In the genomic region with DNA sequence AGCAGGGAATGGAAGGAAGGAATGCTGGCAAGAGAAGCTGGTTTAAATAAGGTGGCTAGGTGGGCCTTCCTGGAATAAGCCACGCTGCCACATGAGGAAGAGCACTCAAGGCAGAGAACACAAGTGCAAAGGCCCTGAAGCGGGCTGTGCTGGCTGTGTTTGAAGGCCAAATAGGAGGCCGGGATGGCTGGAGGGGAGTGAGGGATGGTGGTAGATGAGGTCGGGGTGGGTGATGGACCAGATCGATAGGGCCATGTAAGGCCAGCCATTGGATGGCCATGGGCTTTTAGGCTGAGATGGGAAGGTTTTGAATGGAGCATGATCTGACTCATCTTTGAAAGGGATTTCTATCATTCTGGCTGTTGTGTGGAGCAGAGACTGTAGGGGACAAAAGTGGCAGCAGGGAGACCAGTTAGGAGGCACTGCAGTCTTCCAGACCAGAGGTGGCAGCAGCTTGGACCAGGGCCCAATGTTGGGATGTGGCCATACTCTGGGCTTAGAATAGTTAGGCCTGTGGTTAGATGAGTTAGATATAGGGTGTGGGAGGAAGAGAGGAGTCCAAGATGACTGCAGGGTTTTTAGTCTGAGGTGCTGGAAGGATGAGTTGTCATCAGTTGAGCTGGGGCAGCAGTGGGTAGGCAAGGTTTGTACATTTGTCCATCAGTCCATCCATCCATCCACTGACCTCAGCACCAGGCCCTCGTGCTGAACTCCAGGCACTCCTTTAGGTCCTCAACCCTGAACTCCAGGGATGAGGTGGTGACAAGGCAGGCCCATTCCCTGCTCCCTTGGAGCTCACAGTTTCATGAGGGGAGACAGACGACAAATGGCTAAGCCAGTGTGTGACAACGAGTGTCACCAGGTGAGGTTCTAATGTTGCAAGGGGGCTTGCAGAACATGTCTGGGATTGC, we compare ENCODE assay signal across 15 cellular contexts. TPM values are rescaled to one million over a fixed set of nuclear protein-coding genes. Genes with fewer than 3 reads are reported as not detected.
A peak's percentile ranks its signal among the peaks of the same experiment; 100 is the strongest.
DNase-seq lines count a peak whose midpoint lies in the region; ATAC-seq, FAIRE-seq and TF ChIP-seq lines count a peak whose summit lies in the region.
"Had no signal": no experiment of that assay in that cellular context is flagged by ENCODE, and none has a peak within 500 bp of the region (broad histone marks: within the 10 kb centered on the region; RNA-seq: fewer than 3 reads in every experiment).

No MANE protein-coding gene starts in this region.

- DNase-seq in Right ventricle myocardium inferior (ENCODE audit: missing footprints): no peak
- no peak for DNase-seq in cardiac septum (ENCODE audit: low spot score)
- peak in 1 of 4 experiments; percentile 34 for DNase-seq in K562 (ENCODE audit: extremely low read depth in 1 of 4, low spot score in 3 of 4)
- DNase-seq in right cardiac atrium: no peak
- no peak for DNase-seq in D721Med (ENCODE audit: insufficient read length, low spot score)
- DNase-seq in caudate nucleus (lab: John Stamatoyannopoulos, UW): no peak
- no peak for DNase-seq in immature natural killer cell
- DNase-seq: activated CD4-positive, alpha-beta memory T cell treated with anti-CD3 and anti-CD28 coated beads, Interleukin-2, amount 10 ng/mL, durations not matched to agents 7 days and 5 days; activated naive CD8-positive, alpha-beta T cell treated with anti-CD3 and anti-CD28 coated beads, Interleukin-2, amount 10 ng/mL, durations not matched to agents 7 days and 5 days; GDM1; retina had no signal

- 0 out of 4 replicates have a peak, but pooled peaks of 1 of the 2 experiments have one; percentile 10 for TF ChIP-seq RAD21 in K562 (CRISPR knock-in tag; conservative IDR thresholded peaks at IDR 0.05 in 1 of 2, IDR thresholded peaks at IDR 0.05 in 1 of 2)

- no peaks in the 10 kb centered on the region for H3K79me2 ChIP-seq in K562 (ENCODE audit: control insufficient read depth, insufficient read depth, low read length)

- no peaks in the 10 kb centered on the region for H3K4me1 Mint-ChIP-seq in immature natural killer cell
- H3K4me1 Mint-ChIP-seq: activated CD4-positive, alpha-beta memory T cell treated with anti-CD3 and anti-CD28 coated beads, Interleukin-2, amount 10 ng/mL, durations not matched to agents 7 days and 5 days; activated naive CD8-positive, alpha-beta T cell treated with anti-CD3 and anti-CD28 coated beads, Interleukin-2, amount 10 ng/mL, durations not matched to agents 7 days and 5 days had no signal

- no peak overlapping the region for H3K4me3 ChIP-seq in K562
- H3K4me3 ChIP-seq in right cardiac atrium (ENCODE audit: low read length): no peak overlapping the region
- H3K4me3 ChIP-seq: SK-N-MC had no signal

- H3K36me3 Mint-ChIP-seq in immature natural killer cell: no peaks in the 10 kb centered on the region
- H3K36me3 Mint-ChIP-seq: activated naive CD8-positive, alpha-beta T cell treated with anti-CD3 and anti-CD28 coated beads, Interleukin-2, amount 10 ng/mL, durations not matched to agents 7 days and 5 days had no signal

- ATAC-seq in Right ventricle myocardium inferior (peak; percentile 41), K562 (peak; percentile 80), right cardiac atrium (peak; percentile 40 to 49), GM21390 (IDR thresholded peaks at IDR 0.05; ENCODE audit: unreplicated experiment) (no peak)
- ATAC-seq: left lobe of liver had no signal

- H3K27ac ChIP-seq in K562 (ENCODE audit: extremely low read depth, low read depth, low read length) (no peak overlapping the region), right cardiac atrium (ENCODE audit: low read length) (peak overlapping the region; percentile 28), caudate nucleus (ENCODE audit: low read depth, low read length) (no peak overlapping the region)
- H3K27ac ChIP-seq: SK-N-MC had no signal

- H3K9me1 ChIP-seq in K562 (ENCODE audit: control insufficient read depth, insufficient read depth, low read length): no peaks in the 10 kb centered on the region

- H2AFZ ChIP-seq in K562 (ENCODE audit: low read depth, low read length): no peak overlapping the region

- CTCF ChIA-PET in K562 (lab: Yijun Ruan, JAX; ENCODE audit: low intra/inter-chr PET ratio): no interaction called here

- WGBS in K562 (ENCODE audit: insufficient coverage, low coverage, missing lambda C conversion rate): 78% methylated on average over 8 of the region's 8 CpGs
- WGBS in right cardiac atrium: 82% methylated on average over 8 of the region's 8 CpGs

- H3K4me2 ChIP-seq in K562 (ENCODE audit: insufficient read depth, low read length): no peak overlapping the region

- TF ChIP-seq EP300 in K562 (IDR thresholded peaks at IDR 0.05; ENCODE audit: low read length): no peak

- intact Hi-C loops in Right ventricle myocardium inferior (cut with DNase I): no loop called here
- intact Hi-C loops in cardiac septum (cut with DNase I): no loop called here
- intact Hi-C loops in K562 (cut with micrococcal nuclease): no loop called here
- intact Hi-C loops in right cardiac atrium (cut with DNase I): no loop called here

- H3K4me3 Mint-ChIP-seq in immature natural killer cell: no peak overlapping the region
- H3K4me3 Mint-ChIP-seq: activated CD4-positive, alpha-beta memory T cell treated with anti-CD3 and anti-CD28 coated beads, Interleukin-2, amount 10 ng/mL, durations not matched to agents 7 days and 5 days; activated naive CD8-positive, alpha-beta T cell treated with anti-CD3 and anti-CD28 coated beads, Interleukin-2, amount 10 ng/mL, durations not matched to agents 7 days and 5 days had no signal

- no peak overlapping the region for H3K27ac Mint-ChIP-seq in immature natural killer cell
- H3K27ac Mint-ChIP-seq: activated CD4-positive, alpha-beta memory T cell treated with anti-CD3 and anti-CD28 coated beads, Interleukin-2, amount 10 ng/mL, durations not matched to agents 7 days and 5 days; activated naive CD8-positive, alpha-beta T cell treated with anti-CD3 and anti-CD28 coated beads, Interleukin-2, amount 10 ng/mL, durations not matched to agents 7 days and 5 days had no signal

- H3K4me1 ChIP-seq in K562 (replicated peaks in 1 of 2; ENCODE audit: control insufficient read depth in 2 of 2, insufficient read depth in 2 of 2, low read length in 2 of 2) (no peaks in the 10 kb centered on the region), right cardiac atrium (ENCODE audit: control insufficient read depth, insufficient read depth, low read length) (peaks cover 9% of the 10 kb centered on the region)

- peaks cover 0 to 2% (median 2%) of the 10 kb centered on the region in 3 donors for H3K27me3 Mint-ChIP-seq in immature natural killer cell (ENCODE audit: low read depth in 3 of 3)
- H3K27me3 Mint-ChIP-seq: activated CD4-positive, alpha-beta memory T cell treated with anti-CD3 and anti-CD28 coated beads, Interleukin-2, amount 10 ng/mL, durations not matched to agents 7 days and 5 days; activated naive CD8-positive, alpha-beta T cell treated with anti-CD3 and anti-CD28 coated beads, Interleukin-2, amount 10 ng/mL, durations not matched to agents 7 days and 5 days had no signal

- FAIRE-seq in K562 (lab: Jason Lieb, UNC): peak; percentile 35
- FAIRE-seq in D721Med (lab: Jason Lieb, UNC): no peak
- FAIRE-seq: endometrium had no signal

- H3K36me3 ChIP-seq in K562 (ENCODE audit: control insufficient read depth, insufficient read depth, low read length): peaks cover 77% of the 10 kb centered on the region; the same call in 2 of the 3 replicates

- no peaks in the 10 kb centered on the region for H4K20me1 ChIP-seq in K562 (replicated peaks; ENCODE audit: control insufficient read depth, insufficient read depth, low read length)

- POLR2A ChIA-PET in K562 (lab: Yijun Ruan, JAX): interaction anchor here (0.7 kb wide), 1 partner anchor 87 kb away, joined by 3 read pairs; no protein-coding TSS in a partner anchor

- no peaks in the 10 kb centered on the region for H3K27me3 ChIP-seq in K562 (ENCODE audit: control insufficient read depth in 2 of 2, insufficient read depth in 2 of 2, low read length in 2 of 2)
- H3K27me3 ChIP-seq in right cardiac atrium (ENCODE audit: control insufficient read depth, insufficient read depth): no peaks in the 10 kb centered on the region

- no TSS peak for BruUV-seq in K562 (replicated peaks; lab: Mats Ljungman, UMichigan)

- TF ChIP-seq CTCF in K562 (IDR thresholded peaks at IDR 0.05 in 2 of 3, conservative IDR thresholded peaks at IDR 0.05 in 1 of 3; ENCODE audit: insufficient read depth in 2 of 3, low read depth in 1 of 3, low read length in 3 of 3): peak in 2 of 3 experiments; percentile 33 to 37; a peak in 3 of 6 replicates
- TF ChIP-seq CTCF in D721Med (IDR thresholded peaks at IDR 0.05; ENCODE audit: insufficient read depth, missing control alignments): no peak

- no peaks in the 10 kb centered on the region for H3K9me3 Mint-ChIP-seq in immature natural killer cell
- H3K9me3 Mint-ChIP-seq: activated CD4-positive, alpha-beta memory T cell treated with anti-CD3 and anti-CD28 coated beads, Interleukin-2, amount 10 ng/mL, durations not matched to agents 7 days and 5 days; activated naive CD8-positive, alpha-beta T cell treated with anti-CD3 and anti-CD28 coated beads, Interleukin-2, amount 10 ng/mL, durations not matched to agents 7 days and 5 days had no signal

- no peak for TF ChIP-seq POLR2A in K562 (conservative IDR thresholded peaks at IDR 0.05)

- H3K9ac ChIP-seq in K562 (ENCODE audit: insufficient read depth in 1 of 2, low read depth in 2 of 2, low read length in 2 of 2): no peak overlapping the region

- H3K9me3 ChIP-seq in K562 (replicated peaks; ENCODE audit: control insufficient read depth, insufficient read depth, low read depth, low read length) (no peaks in the 10 kb centered on the region), right cardiac atrium (ENCODE audit: control insufficient read depth, low read length) (no peaks in the 10 kb centered on the region)

- in situ Hi-C loops in K562 (cut with MboI): no loop called here

RNA-seq across cellular contexts. Expression of gene NDST1, which starts 30.3 kb away (rescaled TPM):
- total RNA-seq in Right ventricle myocardium inferior (60.4 TPM), cardiac septum (67.6 TPM), K562 (2014; rRNA removed) (14.0 and 15.3 TPM in 2 replicates), K562 (2014; rRNA removed; fragmentation: Illumina TruSeq; extraction: Trizol) (7.4 and 8.7 TPM in 2 replicates), K562 (2015; rRNA removed; fragmentation: Illumina TruSeq; extraction: Trizol) (9.9 and 11.5 TPM in 2 replicates), K562 (2021) (43.2 and 47.9 TPM in 2 replicates), right cardiac atrium (10 to 100 TPM; 53.1 to 67.8 (median 58.7) TPM)
- total RNA-seq in K562 (2011; cell fraction: chromatin; rRNA removed; ENCODE audit: low replicate concordance): 39.5 and 84.3 TPM in 2 replicates
- total RNA-seq in K562 (2011; cell fraction: nucleolus; rRNA removed): 40.4 and 42.6 TPM in 2 replicates
- total RNA-seq in K562 (2011; cell fraction: nucleoplasm; rRNA removed): 43.0 and 46.6 TPM in 2 replicates
- polyA plus RNA-seq in K562 (2011; rRNA removed) (9.7 and 17.1 TPM in 2 replicates), K562 (2014; fragmentation: Illumina TruSeq; extraction: Trizol) (18.4 and 19.9 TPM in 2 replicates), K562 (2014; fragmentation: Nextera tagmentation; extraction: Ambion mirVana) (under 1 TPM; 0.38 to 0.39 TPM), K562 (2014; rRNA removed) (12.0 and 14.1 TPM in 2 replicates), right cardiac atrium (45.9 TPM), immature natural killer cell (1 to 10 TPM; 1.2 to 3.2 (median 1.4) TPM)
- 13.1 and 18.3 TPM in 2 replicates for polyA plus RNA-seq in K562 (2011; cell fraction: cytosol; rRNA removed)
- 28.2 and 31.3 TPM in 2 replicates for polyA plus RNA-seq in K562 (2011; cell fraction: nucleus; rRNA removed)
- 14.9 and 22.7 TPM in 2 replicates for polyA plus RNA-seq in K562 (2012)
- polyA minus RNA-seq in K562 (2011; rRNA and poly(A)+ RNA removed): 14.5 and 17.3 TPM in 2 replicates
- 19.3 and 27.4 TPM in 2 replicates for polyA minus RNA-seq in K562 (2011; cell fraction: cytosol; rRNA and poly(A)+ RNA removed)
- polyA minus RNA-seq in K562 (2011; cell fraction: nucleus; rRNA and poly(A)+ RNA removed): 12.3 and 21.3 TPM in 2 replicates
